1 cellular context compared by ENCODE assay signal in genomic region chr20:53869466-53870258, GRCh38.
A peak's percentile ranks its signal among the peaks of the same experiment; 100 is the strongest.
TF ChIP-seq lines count a peak whose summit lies in the region.

No MANE protein-coding gene starts in this region.

TF ChIP-seq in GM12878, 131 proteins besides CTCF, POLR2A, EP300 and RAD21 (continued from another document and continues in another):
- peak; percentile 97 for TF ChIP-seq RUNX3 (IDR thresholded peaks at IDR 0.05; ENCODE audit: low read length)
- no peak for TF ChIP-seq RAD51 (IDR thresholded peaks at IDR 0.05)
- TF ChIP-seq CHD2 (IDR thresholded peaks at IDR 0.05; ENCODE audit: borderline replicate concordance, low read depth, low read length), result no peak
- TF ChIP-seq PAX8 (IDR thresholded peaks at IDR 0.05), result no peak
- TF ChIP-seq CREM (IDR thresholded peaks at IDR 0.05; ENCODE audit: low read depth), result peak; percentile 31; the same call in 1 of the 2 replicates
- no peak for TF ChIP-seq HDAC2 (IDR thresholded peaks at IDR 0.05)
- 0 out of 2 replicates have a peak, but pooled peaks have one; percentile 1 for TF ChIP-seq BCL11A (IDR thresholded peaks at IDR 0.05; ENCODE audit: low read depth, low read length)
- TF ChIP-seq, protein P1, sequence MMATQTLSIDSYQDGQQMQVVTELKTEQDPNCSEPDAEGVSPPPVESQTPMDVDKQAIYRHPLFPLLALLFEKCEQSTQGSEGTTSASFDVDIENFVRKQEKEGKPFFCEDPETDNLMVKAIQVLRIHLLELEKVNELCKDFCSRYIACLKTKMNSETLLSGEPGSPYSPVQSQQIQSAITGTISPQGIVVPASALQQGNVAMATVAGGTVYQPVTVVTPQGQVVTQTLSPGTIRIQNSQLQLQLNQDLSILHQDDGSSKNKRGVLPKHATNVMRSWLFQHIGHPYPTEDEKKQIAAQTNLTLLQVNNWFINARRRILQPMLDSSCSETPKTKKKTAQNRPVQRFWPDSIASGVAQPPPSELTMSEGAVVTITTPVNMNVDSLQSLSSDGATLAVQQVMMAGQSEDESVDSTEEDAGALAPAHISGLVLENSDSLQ (IDR thresholded peaks at IDR 0.05), result peak; percentile 20; the same call in 1 of the 2 replicates
- TF ChIP-seq, protein P2, sequence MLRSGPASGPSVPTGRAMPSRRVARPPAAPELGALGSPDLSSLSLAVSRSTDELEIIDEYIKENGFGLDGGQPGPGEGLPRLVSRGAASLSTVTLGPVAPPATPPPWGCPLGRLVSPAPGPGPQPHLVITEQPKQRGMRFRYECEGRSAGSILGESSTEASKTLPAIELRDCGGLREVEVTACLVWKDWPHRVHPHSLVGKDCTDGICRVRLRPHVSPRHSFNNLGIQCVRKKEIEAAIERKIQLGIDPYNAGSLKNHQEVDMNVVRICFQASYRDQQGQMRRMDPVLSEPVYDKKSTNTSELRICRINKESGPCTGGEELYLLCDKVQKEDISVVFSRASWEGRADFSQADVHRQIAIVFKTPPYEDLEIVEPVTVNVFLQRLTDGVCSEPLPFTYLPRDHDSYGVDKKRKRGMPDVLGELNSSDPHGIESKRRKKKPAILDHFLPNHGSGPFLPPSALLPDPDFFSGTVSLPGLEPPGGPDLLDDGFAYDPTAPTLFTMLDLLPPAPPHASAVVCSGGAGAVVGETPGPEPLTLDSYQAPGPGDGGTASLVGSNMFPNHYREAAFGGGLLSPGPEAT (IDR thresholded peaks at IDR 0.05; ENCODE audit: low read depth), result peak; percentile 85
- peak; percentile 78 for TF ChIP-seq CBFB (IDR thresholded peaks at IDR 0.05; ENCODE audit: low read depth)
- TF ChIP-seq, protein P3, sequence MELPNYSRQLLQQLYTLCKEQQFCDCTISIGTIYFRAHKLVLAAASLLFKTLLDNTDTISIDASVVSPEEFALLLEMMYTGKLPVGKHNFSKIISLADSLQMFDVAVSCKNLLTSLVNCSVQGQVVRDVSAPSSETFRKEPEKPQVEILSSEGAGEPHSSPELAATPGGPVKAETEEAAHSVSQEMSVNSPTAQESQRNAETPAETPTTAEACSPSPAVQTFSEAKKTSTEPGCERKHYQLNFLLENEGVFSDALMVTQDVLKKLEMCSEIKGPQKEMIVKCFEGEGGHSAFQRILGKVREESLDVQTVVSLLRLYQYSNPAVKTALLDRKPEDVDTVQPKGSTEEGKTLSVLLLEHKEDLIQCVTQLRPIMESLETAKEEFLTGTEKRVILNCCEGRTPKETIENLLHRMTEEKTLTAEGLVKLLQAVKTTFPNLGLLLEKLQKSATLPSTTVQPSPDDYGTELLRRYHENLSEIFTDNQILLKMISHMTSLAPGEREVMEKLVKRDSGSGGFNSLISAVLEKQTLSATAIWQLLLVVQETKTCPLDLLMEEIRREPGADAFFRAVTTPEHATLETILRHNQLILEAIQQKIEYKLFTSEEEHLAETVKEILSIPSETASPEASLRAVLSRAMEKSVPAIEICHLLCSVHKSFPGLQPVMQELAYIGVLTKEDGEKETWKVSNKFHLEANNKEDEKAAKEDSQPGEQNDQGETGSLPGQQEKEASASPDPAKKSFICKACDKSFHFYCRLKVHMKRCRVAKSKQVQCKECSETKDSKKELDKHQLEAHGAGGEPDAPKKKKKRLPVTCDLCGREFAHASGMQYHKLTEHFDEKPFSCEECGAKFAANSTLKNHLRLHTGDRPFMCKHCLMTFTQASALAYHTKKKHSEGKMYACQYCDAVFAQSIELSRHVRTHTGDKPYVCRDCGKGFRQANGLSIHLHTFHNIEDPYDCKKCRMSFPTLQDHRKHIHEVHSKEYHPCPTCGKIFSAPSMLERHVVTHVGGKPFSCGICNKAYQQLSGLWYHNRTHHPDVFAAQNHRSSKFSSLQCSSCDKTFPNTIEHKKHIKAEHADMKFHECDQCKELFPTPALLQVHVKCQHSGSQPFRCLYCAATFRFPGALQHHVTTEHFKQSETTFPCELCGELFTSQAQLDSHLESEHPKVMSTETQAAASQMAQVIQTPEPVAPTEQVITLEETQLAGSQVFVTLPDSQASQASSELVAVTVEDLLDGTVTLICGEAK (IDR thresholded peaks at IDR 0.05; ENCODE audit: borderline replicate concordance), result no peak
- TF ChIP-seq FOS (IDR thresholded peaks at IDR 0.05; ENCODE audit: borderline replicate concordance, extremely low read depth, insufficient read length), result no peak
- TF ChIP-seq EED (IDR thresholded peaks at IDR 0.05; ENCODE audit: low read depth), result peak; percentile 92
- TF ChIP-seq SUZ12 (IDR thresholded peaks at IDR 0.05; ENCODE audit: unreplicated experiment), result no peak
- TF ChIP-seq, protein P4, sequence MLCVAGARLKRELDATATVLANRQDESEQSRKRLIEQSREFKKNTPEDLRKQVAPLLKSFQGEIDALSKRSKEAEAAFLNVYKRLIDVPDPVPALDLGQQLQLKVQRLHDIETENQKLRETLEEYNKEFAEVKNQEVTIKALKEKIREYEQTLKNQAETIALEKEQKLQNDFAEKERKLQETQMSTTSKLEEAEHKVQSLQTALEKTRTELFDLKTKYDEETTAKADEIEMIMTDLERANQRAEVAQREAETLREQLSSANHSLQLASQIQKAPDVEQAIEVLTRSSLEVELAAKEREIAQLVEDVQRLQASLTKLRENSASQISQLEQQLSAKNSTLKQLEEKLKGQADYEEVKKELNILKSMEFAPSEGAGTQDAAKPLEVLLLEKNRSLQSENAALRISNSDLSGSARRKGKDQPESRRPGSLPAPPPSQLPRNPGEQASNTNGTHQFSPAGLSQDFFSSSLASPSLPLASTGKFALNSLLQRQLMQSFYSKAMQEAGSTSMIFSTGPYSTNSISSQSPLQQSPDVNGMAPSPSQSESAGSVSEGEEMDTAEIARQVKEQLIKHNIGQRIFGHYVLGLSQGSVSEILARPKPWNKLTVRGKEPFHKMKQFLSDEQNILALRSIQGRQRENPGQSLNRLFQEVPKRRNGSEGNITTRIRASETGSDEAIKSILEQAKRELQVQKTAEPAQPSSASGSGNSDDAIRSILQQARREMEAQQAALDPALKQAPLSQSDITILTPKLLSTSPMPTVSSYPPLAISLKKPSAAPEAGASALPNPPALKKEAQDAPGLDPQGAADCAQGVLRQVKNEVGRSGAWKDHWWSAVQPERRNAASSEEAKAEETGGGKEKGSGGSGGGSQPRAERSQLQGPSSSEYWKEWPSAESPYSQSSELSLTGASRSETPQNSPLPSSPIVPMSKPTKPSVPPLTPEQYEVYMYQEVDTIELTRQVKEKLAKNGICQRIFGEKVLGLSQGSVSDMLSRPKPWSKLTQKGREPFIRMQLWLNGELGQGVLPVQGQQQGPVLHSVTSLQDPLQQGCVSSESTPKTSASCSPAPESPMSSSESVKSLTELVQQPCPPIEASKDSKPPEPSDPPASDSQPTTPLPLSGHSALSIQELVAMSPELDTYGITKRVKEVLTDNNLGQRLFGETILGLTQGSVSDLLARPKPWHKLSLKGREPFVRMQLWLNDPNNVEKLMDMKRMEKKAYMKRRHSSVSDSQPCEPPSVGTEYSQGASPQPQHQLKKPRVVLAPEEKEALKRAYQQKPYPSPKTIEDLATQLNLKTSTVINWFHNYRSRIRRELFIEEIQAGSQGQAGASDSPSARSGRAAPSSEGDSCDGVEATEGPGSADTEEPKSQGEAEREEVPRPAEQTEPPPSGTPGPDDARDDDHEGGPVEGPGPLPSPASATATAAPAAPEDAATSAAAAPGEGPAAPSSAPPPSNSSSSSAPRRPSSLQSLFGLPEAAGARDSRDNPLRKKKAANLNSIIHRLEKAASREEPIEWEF (IDR thresholded peaks at IDR 0.05; ENCODE audit: insufficient replicate concordance, low read depth, low read length), result no peak
- TF ChIP-seq WRNIP1 (IDR thresholded peaks at IDR 0.05; ENCODE audit: borderline replicate concordance, low read depth, low read length), result no peak
- no peak for TF ChIP-seq HCFC1 (IDR thresholded peaks at IDR 0.05; ENCODE audit: low read length)
- TF ChIP-seq ATF2 (IDR thresholded peaks at IDR 0.05; ENCODE audit: low read length), result peak; percentile 80
- no peak for TF ChIP-seq ATF3 (IDR thresholded peaks at IDR 0.05; ENCODE audit: borderline replicate concordance, extremely low read depth, low read depth, low read length)
- TF ChIP-seq ZSCAN29 (IDR thresholded peaks at IDR 0.05), result no peak
- TF ChIP-seq TCF3 (IDR thresholded peaks at IDR 0.05; ENCODE audit: borderline replicate concordance, insufficient read depth, low read depth, low read length), result no peak
- TF ChIP-seq CHD4 (IDR thresholded peaks at IDR 0.05), result no peak
- no peak for TF ChIP-seq ZZZ3 (IDR thresholded peaks at IDR 0.05; ENCODE audit: control insufficient read depth, insufficient read length, low read depth)
- TF ChIP-seq MTA2 (IDR thresholded peaks at IDR 0.05; ENCODE audit: low read depth), result no peak; the same call in 1 of the 2 replicates
- TF ChIP-seq NR2C2 (IDR thresholded peaks at IDR 0.05; ENCODE audit: borderline replicate concordance, control insufficient read depth, insufficient read length, low read depth), result no peak
- TF ChIP-seq NR2C1 (IDR thresholded peaks at IDR 0.05), result no peak
- TF ChIP-seq KDM1A (IDR thresholded peaks at IDR 0.05; ENCODE audit: borderline replicate concordance), result no peak
- TF ChIP-seq SREBF2 (IDR thresholded peaks at IDR 0.05; ENCODE audit: low read length), result no peak
- TF ChIP-seq CBX3 (IDR thresholded peaks at IDR 0.05; ENCODE audit: borderline replicate concordance, low read depth), result no peak
- TF ChIP-seq, protein P5, sequence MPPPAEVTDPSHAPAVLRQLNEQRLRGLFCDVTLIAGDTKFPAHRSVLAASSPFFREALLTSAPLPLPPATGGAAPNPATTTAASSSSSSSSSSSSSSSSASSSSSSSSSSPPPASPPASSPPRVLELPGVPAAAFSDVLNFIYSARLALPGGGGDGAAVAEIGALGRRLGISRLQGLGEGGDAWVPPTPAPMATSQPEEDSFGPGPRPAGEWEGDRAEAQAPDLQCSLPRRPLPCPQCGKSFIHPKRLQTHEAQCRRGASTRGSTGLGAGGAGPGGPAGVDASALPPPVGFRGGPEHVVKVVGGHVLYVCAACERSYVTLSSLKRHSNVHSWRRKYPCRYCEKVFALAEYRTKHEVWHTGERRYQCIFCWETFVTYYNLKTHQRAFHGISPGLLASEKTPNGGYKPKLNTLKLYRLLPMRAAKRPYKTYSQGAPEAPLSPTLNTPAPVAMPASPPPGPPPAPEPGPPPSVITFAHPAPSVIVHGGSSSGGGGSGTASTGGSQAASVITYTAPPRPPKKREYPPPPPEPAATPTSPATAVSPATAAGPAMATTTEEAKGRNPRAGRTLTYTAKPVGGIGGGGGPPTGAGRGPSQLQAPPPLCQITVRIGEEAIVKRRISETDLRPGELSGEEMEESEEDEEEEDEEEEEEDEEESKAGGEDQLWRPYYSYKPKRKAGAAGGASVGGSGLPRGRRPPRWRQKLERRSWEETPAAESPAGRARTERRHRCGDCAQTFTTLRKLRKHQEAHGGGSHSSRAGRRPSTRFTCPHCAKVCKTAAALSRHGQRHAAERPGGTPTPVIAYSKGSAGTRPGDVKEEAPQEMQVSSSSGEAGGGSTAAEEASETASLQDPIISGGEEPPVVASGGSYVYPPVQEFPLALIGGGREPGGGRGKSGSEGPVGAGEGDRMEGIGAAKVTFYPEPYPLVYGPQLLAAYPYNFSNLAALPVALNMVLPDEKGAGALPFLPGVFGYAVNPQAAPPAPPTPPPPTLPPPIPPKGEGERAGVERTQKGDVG (CRISPR knock-in tag; IDR thresholded peaks at IDR 0.05), result no peak
- peak; percentile 59; the same call in 1 of the 2 replicates for TF ChIP-seq ZNF384 (IDR thresholded peaks at IDR 0.05; ENCODE audit: borderline replicate concordance, low read depth, low read length)
- TF ChIP-seq ZNF592 (IDR thresholded peaks at IDR 0.05), result 0 out of 2 replicates have a peak, but pooled peaks have one; percentile 57
- TF ChIP-seq TBL1XR1 (IDR thresholded peaks at IDR 0.05; ENCODE audit: low read depth, low read length), result peak; percentile 35; the same call in 1 of the 2 replicates
- no peak; the same call in 1 of the 2 replicates for TF ChIP-seq ZNF207 (IDR thresholded peaks at IDR 0.05; ENCODE audit: borderline replicate concordance)
- TF ChIP-seq EZH2 (IDR thresholded peaks at IDR 0.05; ENCODE audit: borderline replicate concordance, control insufficient read depth, low read depth, low read length), result no peak
